1 cellular context compared by ENCODE assay signal in the genomic region with DNA sequence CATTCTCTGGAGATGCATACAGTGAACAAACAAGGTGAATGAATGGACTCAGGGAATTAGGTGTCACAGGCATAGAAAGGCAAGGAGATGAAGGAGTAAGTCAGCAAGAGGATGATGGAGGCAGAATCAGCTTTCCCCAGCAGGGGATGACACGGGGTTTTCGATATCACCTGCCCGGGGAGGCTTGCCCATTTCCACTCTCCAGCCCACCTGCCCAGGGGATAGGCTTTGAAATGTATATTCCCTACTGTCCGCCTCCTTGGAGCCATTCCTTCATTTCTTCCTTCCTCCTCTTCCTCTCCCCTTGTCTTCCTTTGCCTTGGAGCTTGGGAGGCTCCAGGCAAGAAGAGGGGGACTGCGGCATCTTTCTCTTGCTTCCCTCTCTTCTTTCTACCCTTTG.
TF ChIP-seq lines count a peak whose summit lies in the region.

No MANE protein-coding gene starts in this region.

TF ChIP-seq in GM23338, 12 proteins besides CTCF, POLR2A, EP300 and RAD21 (continued from another document):
- TF ChIP-seq, protein P1, sequence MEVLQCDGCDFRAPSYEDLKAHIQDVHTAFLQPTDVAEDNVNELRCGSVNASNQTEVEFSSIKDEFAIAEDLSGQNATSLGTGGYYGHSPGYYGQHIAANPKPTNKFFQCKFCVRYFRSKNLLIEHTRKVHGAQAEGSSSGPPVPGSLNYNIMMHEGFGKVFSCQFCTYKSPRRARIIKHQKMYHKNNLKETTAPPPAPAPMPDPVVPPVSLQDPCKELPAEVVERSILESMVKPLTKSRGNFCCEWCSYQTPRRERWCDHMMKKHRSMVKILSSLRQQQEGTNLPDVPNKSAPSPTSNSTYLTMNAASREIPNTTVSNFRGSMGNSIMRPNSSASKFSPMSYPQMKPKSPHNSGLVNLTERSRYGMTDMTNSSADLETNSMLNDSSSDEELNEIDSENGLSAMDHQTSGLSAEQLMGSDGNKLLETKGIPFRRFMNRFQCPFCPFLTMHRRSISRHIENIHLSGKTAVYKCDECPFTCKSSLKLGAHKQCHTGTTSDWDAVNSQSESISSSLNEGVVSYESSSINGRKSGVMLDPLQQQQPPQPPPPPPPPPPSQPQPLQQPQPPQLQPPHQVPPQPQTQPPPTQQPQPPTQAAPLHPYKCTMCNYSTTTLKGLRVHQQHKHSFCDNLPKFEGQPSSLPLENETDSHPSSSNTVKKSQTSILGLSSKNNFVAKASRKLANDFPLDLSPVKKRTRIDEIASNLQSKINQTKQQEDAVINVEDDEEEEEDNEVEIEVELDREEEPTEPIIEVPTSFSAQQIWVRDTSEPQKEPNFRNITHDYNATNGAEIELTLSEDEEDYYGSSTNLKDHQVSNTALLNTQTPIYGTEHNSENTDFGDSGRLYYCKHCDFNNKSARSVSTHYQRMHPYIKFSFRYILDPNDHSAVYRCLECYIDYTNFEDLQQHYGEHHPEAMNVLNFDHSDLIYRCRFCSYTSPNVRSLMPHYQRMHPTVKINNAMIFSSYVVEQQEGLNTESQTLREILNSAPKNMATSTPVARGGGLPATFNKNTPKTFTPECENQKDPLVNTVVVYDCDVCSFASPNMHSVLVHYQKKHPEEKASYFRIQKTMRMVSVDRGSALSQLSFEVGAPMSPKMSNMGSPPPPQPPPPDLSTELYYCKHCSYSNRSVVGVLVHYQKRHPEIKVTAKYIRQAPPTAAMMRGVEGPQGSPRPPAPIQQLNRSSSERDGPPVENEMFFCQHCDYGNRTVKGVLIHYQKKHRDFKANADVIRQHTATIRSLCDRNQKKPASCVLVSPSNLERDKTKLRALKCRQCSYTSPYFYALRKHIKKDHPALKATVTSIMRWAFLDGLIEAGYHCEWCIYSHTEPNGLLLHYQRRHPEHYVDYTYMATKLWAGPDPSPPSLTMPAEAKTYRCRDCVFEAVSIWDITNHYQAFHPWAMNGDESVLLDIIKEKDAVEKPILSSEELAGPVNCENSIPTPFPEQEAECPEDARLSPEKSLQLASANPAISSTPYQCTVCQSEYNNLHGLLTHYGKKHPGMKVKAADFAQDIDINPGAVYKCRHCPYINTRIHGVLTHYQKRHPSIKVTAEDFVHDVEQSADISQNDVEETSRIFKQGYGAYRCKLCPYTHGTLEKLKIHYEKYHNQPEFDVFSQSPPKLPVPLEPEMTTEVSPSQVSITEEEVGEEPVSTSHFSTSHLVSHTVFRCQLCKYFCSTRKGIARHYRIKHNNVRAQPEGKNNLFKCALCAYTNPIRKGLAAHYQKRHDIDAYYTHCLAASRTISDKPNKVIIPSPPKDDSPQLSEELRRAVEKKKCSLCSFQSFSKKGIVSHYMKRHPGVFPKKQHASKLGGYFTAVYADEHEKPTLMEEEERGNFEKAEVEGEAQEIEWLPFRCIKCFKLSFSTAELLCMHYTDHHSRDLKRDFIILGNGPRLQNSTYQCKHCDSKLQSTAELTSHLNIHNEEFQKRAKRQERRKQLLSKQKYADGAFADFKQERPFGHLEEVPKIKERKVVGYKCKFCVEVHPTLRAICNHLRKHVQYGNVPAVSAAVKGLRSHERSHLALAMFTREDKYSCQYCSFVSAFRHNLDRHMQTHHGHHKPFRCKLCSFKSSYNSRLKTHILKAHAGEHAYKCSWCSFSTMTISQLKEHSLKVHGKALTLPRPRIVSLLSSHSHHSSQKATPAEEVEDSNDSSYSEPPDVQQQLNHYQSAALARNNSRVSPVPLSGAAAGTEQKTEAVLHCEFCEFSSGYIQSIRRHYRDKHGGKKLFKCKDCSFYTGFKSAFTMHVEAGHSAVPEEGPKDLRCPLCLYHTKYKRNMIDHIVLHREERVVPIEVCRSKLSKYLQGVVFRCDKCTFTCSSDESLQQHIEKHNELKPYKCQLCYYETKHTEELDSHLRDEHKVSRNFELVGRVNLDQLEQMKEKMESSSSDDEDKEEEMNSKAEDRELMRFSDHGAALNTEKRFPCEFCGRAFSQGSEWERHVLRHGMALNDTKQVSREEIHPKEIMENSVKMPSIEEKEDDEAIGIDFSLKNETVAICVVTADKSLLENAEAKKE (CRISPR knock-in tag; IDR thresholded peaks at IDR 0.05), result no peak
- TF ChIP-seq STAT1 (IDR thresholded peaks at IDR 0.05; ENCODE audit: unreplicated experiment), result no peak
